In genomic region chr15:60383008-60383694, GRCh38 we compare ENCODE assay signal across 17 cellular contexts. TPM values are rescaled to one million over a fixed set of nuclear protein-coding genes. Genes with fewer than 3 reads are reported as not detected.
DNase-seq lines count a peak whose midpoint lies in the region; ATAC-seq and TF ChIP-seq lines count a peak whose summit lies in the region.
"Had no signal": no experiment of that assay in that cellular context is flagged by ENCODE, and none has a peak within 500 bp of the region (broad histone marks: within the 10 kb centered on the region; RNA-seq: fewer than 3 reads in every experiment).

No MANE protein-coding gene starts in this region.

- no peak overlapping the region for H3K4me3 ChIP-seq in Panc1 (ENCODE audit: low read depth in 2 of 2, low read length in 2 of 2)
- no peak overlapping the region for H3K4me3 ChIP-seq in tibial nerve
- H3K4me3 ChIP-seq in CD8-positive, alpha-beta memory T cell (ENCODE audit: low read length): no peak overlapping the region

- H3K36me3 Mint-ChIP-seq in Calu3 (ENCODE audit: insufficient read depth, unreplicated experiment): peaks cover 98% of the 10 kb centered on the region
- peaks cover 98% of the 10 kb centered on the region for H3K36me3 Mint-ChIP-seq in dendritic cell treated with granulocyte-macrophage colony-stimulating factor and Interleukin-4, amounts not matched to agents 40 ng/mL and 50 ng/mL, for 4 days (ENCODE audit: low read depth)
- H3K36me3 Mint-ChIP-seq in progenitor cell of endocrine pancreas (ENCODE audit: insufficient read depth): peaks cover 35% of the 10 kb centered on the region
- H3K36me3 Mint-ChIP-seq in CD8-positive, alpha-beta memory T cell: peaks cover 5 to 73% (median 11%) of the 10 kb centered on the region in 3 donors
- H3K36me3 Mint-ChIP-seq in activated T-cell treated with anti-CD3 and anti-CD28 coated beads, Interleukin-2, amount 50 U/mL, for 24 hours (ENCODE audit: low read depth): peaks cover 57% of the 10 kb centered on the region

- intact Hi-C loops in Calu3 (cut with micrococcal nuclease; ENCODE audit: unreplicated experiment) (no loop called here), Panc1 (cut with micrococcal nuclease; ENCODE audit: unreplicated experiment) (no loop called here)
- intact Hi-C loops in dendritic cell treated with granulocyte-macrophage colony-stimulating factor and Interleukin-4, amounts not matched to agents 40 ng/mL and 50 ng/mL, for 4 days (cut with micrococcal nuclease): no loop called here

- peaks cover 78% of the 10 kb centered on the region for H3K4me1 Mint-ChIP-seq in Calu3 (ENCODE audit: low read depth, unreplicated experiment)
- H3K4me1 Mint-ChIP-seq in dendritic cell treated with granulocyte-macrophage colony-stimulating factor and Interleukin-4, amounts not matched to agents 40 ng/mL and 50 ng/mL, for 4 days (ENCODE audit: low read depth): peaks cover 46% of the 10 kb centered on the region
- peaks cover 15% of the 10 kb centered on the region for H3K4me1 Mint-ChIP-seq in progenitor cell of endocrine pancreas (ENCODE audit: low read depth)
- peaks cover 27 to 42% (median 27%) of the 10 kb centered on the region in 3 donors for H3K4me1 Mint-ChIP-seq in CD8-positive, alpha-beta memory T cell
- peaks cover 13% of the 10 kb centered on the region for H3K4me1 Mint-ChIP-seq in activated T-cell treated with anti-CD3 and anti-CD28 coated beads, Interleukin-2, amount 50 U/mL, for 24 hours (ENCODE audit: low read depth)

- CTCF ChIA-PET in Calu3 (lab: Charles Lee) (interaction anchor here (1.1 kb wide), 1 partner anchor 12 kb away, joined by 3 read pairs; no protein-coding TSS in a partner anchor), Panc1 (lab: Charles Lee) (interaction anchor here (0.9 kb wide), 1 partner anchor 24 kb away, joined by 4 read pairs; no protein-coding TSS in a partner anchor)
- CTCF ChIA-PET in CD8-positive, alpha-beta memory T cell (lab: Charles Lee): interaction anchor here (1.3 kb wide), 1 partner anchor 24 kb away, joined by 3 read pairs; no protein-coding TSS in a partner anchor

- TF ChIP-seq POLR2A in tibial nerve (IDR thresholded peaks at IDR 0.05): no peak

- H3K4me1 ChIP-seq in Panc1 (ENCODE audit: control insufficient read depth, insufficient read depth, low read length) (peaks cover 99% of the 10 kb centered on the region), tibial nerve (peaks cover 0 to 99% (median 56%) of the 10 kb centered on the region in 4 donors)
- no peaks in the 10 kb centered on the region for H3K4me1 ChIP-seq in CD8-positive, alpha-beta memory T cell (ENCODE audit: insufficient read depth, low read length)

- no peaks in the 10 kb centered on the region for H3K9me3 ChIP-seq in Panc1 (ENCODE audit: control insufficient read depth, insufficient read depth, low read depth, low read length)
- H3K9me3 ChIP-seq in tibial nerve: no peaks in the 10 kb centered on the region
- no peaks in the 10 kb centered on the region for H3K9me3 ChIP-seq in CD8-positive, alpha-beta memory T cell (ENCODE audit: low read length)

- TF ChIP-seq EP300 in tibial nerve (IDR thresholded peaks at IDR 0.05): no peak

- H3K9me3 Mint-ChIP-seq in Calu3 (ENCODE audit: low read depth, unreplicated experiment): no peaks in the 10 kb centered on the region
- no peaks in the 10 kb centered on the region for H3K9me3 Mint-ChIP-seq in dendritic cell treated with granulocyte-macrophage colony-stimulating factor and Interleukin-4, amounts not matched to agents 40 ng/mL and 50 ng/mL, for 4 days
- peaks cover 5% of the 10 kb centered on the region for H3K9me3 Mint-ChIP-seq in progenitor cell of endocrine pancreas (ENCODE audit: low read depth)
- no peaks in the 10 kb centered on the region for H3K9me3 Mint-ChIP-seq in CD8-positive, alpha-beta memory T cell
- no peaks in the 10 kb centered on the region for H3K9me3 Mint-ChIP-seq in activated T-cell treated with anti-CD3 and anti-CD28 coated beads, Interleukin-2, amount 50 U/mL, for 24 hours
- H3K9me3 Mint-ChIP-seq: activated T-helper 1 cell treated with anti-CD3 and anti-CD28 coated beads, Interleukin-12 subunit alpha, Interleukin-12 subunit beta, Interleukin-2, Interleukin-4 antibody, amounts not matched to agents 30 ng/mL and 10 ng/mL and 1 ng/mL, durations not matched to agents 14 hours and 24 hours and 36 hours had no signal

- no peak for DNase-seq in Calu3
- no peak for DNase-seq in Panc1 (ENCODE audit: low read depth, low spot score)
- no peak for DNase-seq in progenitor cell of endocrine pancreas (ENCODE audit: low spot score, unreplicated experiment)
- DNase-seq in tibial nerve (ENCODE audit: low spot score in 2 of 2): no peak
- no peak for DNase-seq in CD8-positive, alpha-beta memory T cell
- DNase-seq in activated T-cell treated with anti-CD3 and anti-CD28 coated beads, Interleukin-2, amount 50 U/mL, for 24 hours: no peak
- DNase-seq in activated T-cell treated with anti-CD3 and anti-CD28 coated beads for 4 hours: no peak
- DNase-seq: activated CD4-positive, alpha-beta T cell treated with anti-CD3 and anti-CD28 coated beads for 48 hours; GF-D8; glutamatergic neuron; HCEC 1CT; MV-4-11; NCI-H774; stimulated activated naive CD4-positive, alpha-beta T cell; T1000 had no signal

- peak overlapping the region; percentile 100 for H3K27ac ChIP-seq in Panc1 (ENCODE audit: low read length)
- peak overlapping the region in 2 of 4 donors; percentile 62 to 88 for H3K27ac ChIP-seq in tibial nerve
- no peak overlapping the region for H3K27ac ChIP-seq in CD8-positive, alpha-beta memory T cell (ENCODE audit: low read depth, low read length)

- H3K27ac Mint-ChIP-seq in Calu3 (ENCODE audit: unreplicated experiment) (peak overlapping the region; percentile 75), progenitor cell of endocrine pancreas (peak overlapping the region; percentile 53)
- H3K27ac Mint-ChIP-seq in dendritic cell treated with granulocyte-macrophage colony-stimulating factor and Interleukin-4, amounts not matched to agents 40 ng/mL and 50 ng/mL, for 4 days: peak overlapping the region; percentile 12
- peak overlapping the region in 4 of 8 donors; percentile 31 to 81 (median 41) for H3K27ac Mint-ChIP-seq in CD8-positive, alpha-beta memory T cell
- no peak overlapping the region for H3K27ac Mint-ChIP-seq in activated T-cell treated with anti-CD3 and anti-CD28 coated beads, Interleukin-2, amount 50 U/mL, for 24 hours
- H3K27ac Mint-ChIP-seq: activated T-helper 1 cell treated with anti-CD3 and anti-CD28 coated beads, Interleukin-12 subunit alpha, Interleukin-12 subunit beta, Interleukin-2, Interleukin-4 antibody, amounts not matched to agents 30 ng/mL and 10 ng/mL and 1 ng/mL, durations not matched to agents 14 hours and 24 hours and 36 hours had no signal

- H3K27me3 ChIP-seq in Panc1 (ENCODE audit: control insufficient read depth, insufficient read depth, low read length) (no peaks in the 10 kb centered on the region), tibial nerve (no peaks in the 10 kb centered on the region)
- no peaks in the 10 kb centered on the region for H3K27me3 ChIP-seq in CD8-positive, alpha-beta memory T cell (ENCODE audit: insufficient read depth, low read length, poor library complexity, severe bottlenecking)

- no peak for ATAC-seq in Panc1

- H3K36me3 ChIP-seq in Panc1 (ENCODE audit: control insufficient read depth, insufficient read depth, low read length) (peaks cover 47% of the 10 kb centered on the region), tibial nerve (peaks cover 0 to 62% (median 0%) of the 10 kb centered on the region in 3 donors)
- H3K36me3 ChIP-seq in CD8-positive, alpha-beta memory T cell (ENCODE audit: insufficient read depth, low read length): peaks cover 5% of the 10 kb centered on the region

- H3K27me3 Mint-ChIP-seq in Calu3 (ENCODE audit: unreplicated experiment) (no peaks in the 10 kb centered on the region), progenitor cell of endocrine pancreas (no peaks in the 10 kb centered on the region)
- H3K27me3 Mint-ChIP-seq in dendritic cell treated with granulocyte-macrophage colony-stimulating factor and Interleukin-4, amounts not matched to agents 40 ng/mL and 50 ng/mL, for 4 days: no peaks in the 10 kb centered on the region
- no peaks in the 10 kb centered on the region for H3K27me3 Mint-ChIP-seq in CD8-positive, alpha-beta memory T cell
- no peaks in the 10 kb centered on the region for H3K27me3 Mint-ChIP-seq in activated T-cell treated with anti-CD3 and anti-CD28 coated beads, Interleukin-2, amount 50 U/mL, for 24 hours

- POLR2A ChIA-PET in Panc1 (lab: Charles Lee): interaction anchor here (1.1 kb wide), 1 partner anchor 9 kb away, joined by 3 read pairs; no protein-coding TSS in a partner anchor
- POLR2A ChIA-PET in CD8-positive, alpha-beta memory T cell (lab: Charles Lee): no interaction called here

- no peak for TF ChIP-seq CTCF in Calu3 (IDR thresholded peaks at IDR 0.05; ENCODE audit: unreplicated experiment)
- TF ChIP-seq CTCF in Panc1 (IDR thresholded peaks at IDR 0.05): no peak
- TF ChIP-seq CTCF in progenitor cell of endocrine pancreas (IDR thresholded peaks at IDR 0.05; ENCODE audit: unreplicated experiment): no peak
- TF ChIP-seq CTCF in tibial nerve (IDR thresholded peaks at IDR 0.05): no peak

- WGBS in tibial nerve, 2 donors: 78 to 85% methylated on average over 6 of the region's 6 CpGs

- H3K4me3 Mint-ChIP-seq in Calu3 (ENCODE audit: low read depth, unreplicated experiment) (peak overlapping the region; percentile 7), progenitor cell of endocrine pancreas (ENCODE audit: low read depth) (no peak overlapping the region)
- H3K4me3 Mint-ChIP-seq in dendritic cell treated with granulocyte-macrophage colony-stimulating factor and Interleukin-4, amounts not matched to agents 40 ng/mL and 50 ng/mL, for 4 days: no peak overlapping the region
- H3K4me3 Mint-ChIP-seq in CD8-positive, alpha-beta memory T cell: no peak overlapping the region
- no peak overlapping the region for H3K4me3 Mint-ChIP-seq in activated T-cell treated with anti-CD3 and anti-CD28 coated beads, Interleukin-2, amount 50 U/mL, for 24 hours
- H3K4me3 Mint-ChIP-seq: activated T-helper 1 cell treated with anti-CD3 and anti-CD28 coated beads, Interleukin-12 subunit alpha, Interleukin-12 subunit beta, Interleukin-2, Interleukin-4 antibody, amounts not matched to agents 30 ng/mL and 10 ng/mL and 1 ng/mL, durations not matched to agents 14 hours and 24 hours and 36 hours had no signal

- in situ Hi-C loops in Panc1 (cut with HindIII; ENCODE audit: low pct_unique_long_range_greater_than_20kb, low sequenced_read_pairs): no loop called here

- BruUV-seq in Calu3 (replicated peaks; lab: Mats Ljungman, UMichigan) (no TSS peak), Panc1 (replicated peaks; lab: Mats Ljungman, UMichigan) (no TSS peak)

RNA-seq across cellular contexts. Expression of gene ANXA2, which starts 14.6 kb away (rescaled TPM):
- 3,100 and 3,305 TPM in 2 replicates for total RNA-seq in Calu3 (2022)
- 1,903 TPM for total RNA-seq in Panc1 (2021; ENCODE audit: unreplicated experiment)
- 1,847 TPM for polyA plus RNA-seq in Panc1 (2012; ENCODE audit: insufficient read length)
- 311 and 366 TPM in 2 replicates for total RNA-seq in progenitor cell of endocrine pancreas
- total RNA-seq in tibial nerve: 1,000 to 10,000 TPM in 2 of 4 donors, 100 to 1,000 TPM in 2; 747 to 1,181 (median 1,009) TPM
- 100 to 1,000 TPM; 212 to 219 TPM for total RNA-seq in CD8-positive, alpha-beta memory T cell
- polyA plus RNA-seq in CD8-positive, alpha-beta memory T cell: 471 TPM
